Comparison of ENCODE assay signal across 21 cellular contexts in the genomic region with DNA sequence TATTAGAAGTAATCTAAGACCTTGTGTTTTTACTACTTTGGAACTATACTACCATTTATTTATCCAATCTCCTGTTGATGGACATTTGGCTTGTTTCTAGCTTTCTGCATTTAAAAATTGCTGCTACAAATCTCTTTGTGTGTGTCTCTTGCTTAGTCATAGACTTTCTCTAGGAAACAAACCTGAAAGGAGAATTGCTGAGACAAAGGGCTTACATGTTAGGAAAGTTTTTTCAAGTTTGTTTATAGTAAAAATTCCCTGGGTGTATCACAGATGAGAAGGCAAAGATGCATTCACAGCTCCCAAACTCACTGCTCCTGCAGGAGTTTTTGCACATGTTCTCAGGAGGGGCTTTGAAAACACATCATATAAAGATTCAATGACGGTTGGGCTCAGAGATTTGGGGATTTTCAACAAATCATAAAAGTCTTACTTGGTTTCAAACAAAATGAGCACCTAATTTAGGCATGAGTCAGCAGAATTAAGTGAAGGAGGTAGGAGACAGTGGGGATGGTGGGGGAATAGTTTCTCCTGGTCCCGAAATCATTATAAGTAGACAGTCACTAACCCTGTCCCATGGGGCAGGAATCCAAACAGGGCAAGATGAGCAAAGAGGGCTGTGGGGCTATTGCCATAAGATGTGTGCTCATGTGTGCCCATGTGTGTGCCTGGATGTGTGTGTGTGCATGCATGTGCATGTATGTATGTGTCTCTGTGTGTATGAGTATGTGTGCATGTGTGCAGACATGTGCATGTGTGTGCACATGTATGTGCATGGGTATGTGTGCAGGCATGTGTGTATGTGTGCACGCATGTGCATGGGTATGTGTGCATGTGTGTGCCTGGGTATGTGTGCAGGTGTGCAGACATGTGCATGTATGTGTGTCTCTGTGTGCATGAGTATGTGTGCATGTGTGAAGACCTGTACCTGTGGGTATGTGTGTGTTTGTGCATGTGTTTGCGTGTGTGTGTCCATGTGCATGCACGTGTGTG. TPM values are rescaled to one million over a fixed set of nuclear protein-coding genes. Genes with fewer than 3 reads are reported as not detected.
DNase-seq lines count a peak whose midpoint lies in the region; ATAC-seq, FAIRE-seq and TF ChIP-seq lines count a peak whose summit lies in the region.
"Had no signal": no experiment of that assay in that cellular context is flagged by ENCODE, and none has a peak within 500 bp of the region (broad histone marks: within the 10 kb centered on the region; RNA-seq: fewer than 3 reads in every experiment).

No MANE protein-coding gene starts in this region.

- no peak for TF ChIP-seq POLR2A in GM12891 (IDR thresholded peaks at IDR 0.05; ENCODE audit: low read depth, low read length)

- ATAC-seq in heart right ventricle = no peak
- no peak for ATAC-seq in naive thymus-derived CD8-positive, alpha-beta T cell

- peak; percentile 72 for FAIRE-seq in GM12891 (lab: Jason Lieb, UNC)
- FAIRE-seq: colon, frontal cortex had no signal

- no peaks in the 10 kb centered on the region for H3K36me3 Mint-ChIP-seq in naive thymus-derived CD8-positive, alpha-beta T cell

- H3K27me3 ChIP-seq in fibroblast of lung (ENCODE audit: control insufficient read depth, insufficient read depth, low read length) (no peaks in the 10 kb centered on the region), heart right ventricle (no peaks in the 10 kb centered on the region)

- H3K9ac ChIP-seq in fibroblast of lung (ENCODE audit: insufficient read depth, low read length) = no peak overlapping the region

- H2AFZ ChIP-seq in fibroblast of lung (ENCODE audit: low read length) = no peak overlapping the region

- H3K4me1 ChIP-seq in fibroblast of lung (ENCODE audit: control insufficient read depth, extremely low read depth, insufficient read depth, low read length) = peaks cover 12% of the 10 kb centered on the region
- peaks cover 5 to 40% (median 29%) of the 10 kb centered on the region in 9 donors for H3K4me1 ChIP-seq in heart right ventricle

- H3K9me3 ChIP-seq in fibroblast of lung (ENCODE audit: control insufficient read depth, insufficient read depth, low read depth, low read length) = no peaks in the 10 kb centered on the region
- H3K9me3 ChIP-seq in heart right ventricle = peaks cover 0 to 5% (median 0%) of the 10 kb centered on the region in 11 donors
- H3K9me3 ChIP-seq: thoracic aorta had no signal

- POLR2A ChIA-PET in naive thymus-derived CD8-positive, alpha-beta T cell (lab: Charles Lee) = no interaction called here

- WGBS in heart right ventricle, 2 donors = 63 to 97% methylated on average over 5 of the region's 5 CpGs

- peaks cover under 1 to 7% (median 4%) of the 10 kb centered on the region in 4 donors for H3K4me1 Mint-ChIP-seq in naive thymus-derived CD8-positive, alpha-beta T cell
- H3K4me1 Mint-ChIP-seq: B cell had no signal

- H3K27ac ChIP-seq in fibroblast of lung (ENCODE audit: insufficient read depth, low read length) = no peak overlapping the region
- H3K27ac ChIP-seq in heart right ventricle = no peak overlapping the region
- H3K27ac ChIP-seq: thoracic aorta had no signal

- peaks cover 9 to 52% (median 15%) of the 10 kb centered on the region in 5 donors for H3K27me3 Mint-ChIP-seq in naive thymus-derived CD8-positive, alpha-beta T cell

- DNase-seq in GM12891 (ENCODE audit: insufficient read length, low spot score) (no peak), amniotic epithelial cell (ENCODE audit: low read depth) (peak; percentile 78), fibroblast of lung (ENCODE audit: low read depth in 2 of 2) (peak; percentile 63 to 77), renal cortical epithelial cell (ENCODE audit: low read depth) (peak; percentile 17), heart right ventricle (no peak), NK-92 (lab: John Stamatoyannopoulos, UW; ENCODE audit: unreplicated experiment) (no peak)
- DNase-seq in stimulated activated CD4-positive, alpha-beta T cell treated with anti-CD3 and anti-CD28 coated beads, Interleukin-2, amount 100 ng/mL, for 24 hours = no peak
- no peak for DNase-seq in naive thymus-derived CD8-positive, alpha-beta T cell
- DNase-seq: activated CD4-positive, alpha-beta T cell treated with anti-CD3 and anti-CD28 coated beads, Interleukin-2, amount 10 ng/mL, durations not matched to agents 7 days and 5 days; activated gamma-delta T cell treated with Interleukin-2 at 50 U/mL for 16 hours; aorta; COR-L47; H9; midbrain; NCI-H1436; NCI-H524; Right ventricle myocardium superior had no signal

- TF ChIP-seq CTCF in fibroblast of lung (conservative IDR thresholded peaks at IDR 0.05 in 1 of 2, IDR thresholded peaks at IDR 0.05 in 1 of 2; ENCODE audit: low read depth in 1 of 2, low read length in 2 of 2) = no peak
- no peak for TF ChIP-seq CTCF in heart right ventricle (IDR thresholded peaks at IDR 0.05)

- H3K4me2 ChIP-seq in fibroblast of lung (ENCODE audit: extremely low read depth, insufficient read depth, low read length) = no peak overlapping the region

- no peaks in the 10 kb centered on the region for H4K20me1 ChIP-seq in fibroblast of lung (ENCODE audit: control insufficient read depth, extremely low read depth, insufficient read depth, low read length)

- peak overlapping the region in 1 of 10 donors; percentile 39 for H3K27ac Mint-ChIP-seq in naive thymus-derived CD8-positive, alpha-beta T cell
- H3K27ac Mint-ChIP-seq: activated CD4-positive, alpha-beta T cell treated with anti-CD3 and anti-CD28 coated beads, Interleukin-2, amount 10 ng/mL, durations not matched to agents 7 days and 5 days; B cell; H9 had no signal

- no peaks in the 10 kb centered on the region for H3K79me2 ChIP-seq in fibroblast of lung (ENCODE audit: control insufficient read depth, insufficient read depth, low read length)

- H3K36me3 ChIP-seq in fibroblast of lung (ENCODE audit: control insufficient read depth, insufficient read depth, low read length) (no peaks in the 10 kb centered on the region), heart right ventricle (no peaks in the 10 kb centered on the region)
- H3K36me3 ChIP-seq: thoracic aorta had no signal

- intact Hi-C loops in heart right ventricle (cut with DNase I) = loop anchor here in 3 of 10 donors (2.0 to 10.0 kb wide), 4 partner anchors 43 to 76 kb away; partner anchors contain the start of gene S1PR3 (in 1 of the 3)

- H3K9me3 Mint-ChIP-seq in naive thymus-derived CD8-positive, alpha-beta T cell = peaks cover 0 to 2% (median 0%) of the 10 kb centered on the region in 9 donors
- H3K9me3 Mint-ChIP-seq: activated CD4-positive, alpha-beta T cell treated with anti-CD3 and anti-CD28 coated beads, Interleukin-2, amount 10 ng/mL, durations not matched to agents 7 days and 5 days; H9 had no signal

- H3K4me3 Mint-ChIP-seq in naive thymus-derived CD8-positive, alpha-beta T cell = no peak overlapping the region
- H3K4me3 Mint-ChIP-seq: activated CD4-positive, alpha-beta T cell treated with anti-CD3 and anti-CD28 coated beads, Interleukin-2, amount 10 ng/mL, durations not matched to agents 7 days and 5 days; B cell; H9 had no signal

- no peak overlapping the region for H3K4me3 ChIP-seq in fibroblast of lung (replicated peaks in 1 of 4; ENCODE audit: control extremely low read depth in 1 of 4, insufficient read depth in 1 of 4, low read depth in 3 of 4, low read length in 4 of 4)
- H3K4me3 ChIP-seq in heart right ventricle = no peak overlapping the region
- H3K4me3 ChIP-seq: thoracic aorta had no signal

TF ChIP-seq in GM12891, 5 proteins besides CTCF, POLR2A, EP300 and RAD21:
- no peak for TF ChIP-seq POLR2AphosphoS5 (IDR thresholded peaks at IDR 0.05; ENCODE audit: low read depth, low read length)
- TF ChIP-seq PAX5 (IDR thresholded peaks at IDR 0.05; ENCODE audit: insufficient read depth, low read length, severe bottlenecking) = no peak
- no peak for TF ChIP-seq TAF1 (IDR thresholded peaks at IDR 0.05; ENCODE audit: low read depth, low read length)
- TF ChIP-seq SPI1 (IDR thresholded peaks at IDR 0.05; ENCODE audit: low read depth, low read length) = no peak
- TF ChIP-seq POU2F2 (IDR thresholded peaks at IDR 0.05; ENCODE audit: low read depth, low read length) = no peak

RNA-seq across cellular contexts. Expression of gene S1PR3, which starts 43.4 kb away (rescaled TPM):
- 0.03 TPM for polyA plus RNA-seq in GM12891 (2012; ENCODE audit: low read depth, missing spikeins)
- 20.5 and 23.1 TPM in 2 replicates for total RNA-seq in fibroblast of lung
- 23.8 and 29.9 TPM in 2 replicates for polyA plus RNA-seq in fibroblast of lung
- polyA plus RNA-seq in fibroblast of lung (2012) = 23.6 and 28.4 TPM in 2 replicates
- 52.9 and 75.1 TPM in 2 replicates for polyA minus RNA-seq in fibroblast of lung (ENCODE audit: low replicate concordance)
- total RNA-seq in renal cortical epithelial cell = 1.8 and 4.5 TPM in 2 replicates
- 10 to 100 TPM in 7 of 10 donors, 1 to 10 TPM in 3; 3.6 to 61.6 (median 13.1) TPM for total RNA-seq in heart right ventricle
- polyA plus RNA-seq in heart right ventricle = 10 to 100 TPM; 12.7 to 13.9 TPM
- total RNA-seq in naive thymus-derived CD8-positive, alpha-beta T cell = not detected
- not detected for polyA plus RNA-seq in naive thymus-derived CD8-positive, alpha-beta T cell
- total RNA-seq: B cell had no signal

Comparison
In these comparisons a context has a peak if more than half of its experiments do, and no peak if none do; other contexts are left out.
1. DNase-seq: peak in amniotic epithelial cell (single experiment), fibroblast of lung (2 of 2) and renal cortical epithelial cell (single experiment); none in GM12891 (single experiment), heart right ventricle (0 of 2), stimulated activated CD4-positive, alpha-beta T cell treated with anti-CD3 and anti-CD28 coated beads, Interleukin-2, amount 100 ng/mL, for 24 hours (0 of 2), NK-92 (single experiment) and naive thymus-derived CD8-positive, alpha-beta T cell (0 of 10).